1 cellular context compared by ENCODE assay signal in the genomic region with DNA sequence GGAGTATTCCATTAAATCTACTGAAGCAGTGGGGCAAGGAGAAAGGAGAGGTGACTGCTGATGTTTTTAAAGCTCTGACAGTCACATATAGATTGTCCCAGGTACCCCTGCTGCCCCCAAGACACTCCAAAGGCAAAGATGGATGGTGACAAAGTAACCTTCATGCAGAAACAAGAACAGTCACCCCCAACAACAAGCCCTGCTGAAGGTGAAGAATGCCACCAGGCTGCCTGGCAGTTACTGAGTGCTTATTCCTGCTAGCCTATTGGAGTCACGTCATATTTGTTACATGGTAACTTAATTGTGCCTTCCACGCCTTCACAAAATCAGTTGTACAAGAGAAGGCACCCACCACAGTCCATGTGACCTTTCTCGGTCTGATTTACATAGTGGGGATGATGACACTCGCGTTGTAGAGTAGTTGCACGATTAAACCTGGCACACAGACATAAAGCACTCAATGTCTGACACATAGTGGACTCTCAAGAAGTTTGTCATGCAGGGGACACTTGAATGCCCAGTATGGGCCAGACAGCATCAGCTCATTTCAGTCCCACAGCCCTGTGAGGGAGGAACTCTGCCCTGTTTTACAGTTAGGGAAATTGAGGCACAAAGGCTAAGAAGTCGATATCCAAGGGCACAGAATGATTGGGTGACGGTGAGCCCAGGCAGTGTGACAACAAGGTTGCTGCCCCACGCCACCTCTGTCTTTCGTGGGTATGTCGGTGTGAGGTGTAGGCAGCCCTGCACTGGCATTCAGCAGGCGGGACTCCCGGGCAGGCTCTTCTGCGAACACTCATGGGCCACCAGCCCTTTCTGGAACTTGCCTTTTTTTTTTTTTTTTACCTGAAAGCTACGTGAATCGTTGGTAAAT.
TF ChIP-seq lines count a peak whose summit lies in the region.

No MANE protein-coding gene starts in this region.

TF ChIP-seq in WTC11, 78 proteins besides CTCF, POLR2A, EP300 and RAD21:
- TF ChIP-seq, protein P1, sequence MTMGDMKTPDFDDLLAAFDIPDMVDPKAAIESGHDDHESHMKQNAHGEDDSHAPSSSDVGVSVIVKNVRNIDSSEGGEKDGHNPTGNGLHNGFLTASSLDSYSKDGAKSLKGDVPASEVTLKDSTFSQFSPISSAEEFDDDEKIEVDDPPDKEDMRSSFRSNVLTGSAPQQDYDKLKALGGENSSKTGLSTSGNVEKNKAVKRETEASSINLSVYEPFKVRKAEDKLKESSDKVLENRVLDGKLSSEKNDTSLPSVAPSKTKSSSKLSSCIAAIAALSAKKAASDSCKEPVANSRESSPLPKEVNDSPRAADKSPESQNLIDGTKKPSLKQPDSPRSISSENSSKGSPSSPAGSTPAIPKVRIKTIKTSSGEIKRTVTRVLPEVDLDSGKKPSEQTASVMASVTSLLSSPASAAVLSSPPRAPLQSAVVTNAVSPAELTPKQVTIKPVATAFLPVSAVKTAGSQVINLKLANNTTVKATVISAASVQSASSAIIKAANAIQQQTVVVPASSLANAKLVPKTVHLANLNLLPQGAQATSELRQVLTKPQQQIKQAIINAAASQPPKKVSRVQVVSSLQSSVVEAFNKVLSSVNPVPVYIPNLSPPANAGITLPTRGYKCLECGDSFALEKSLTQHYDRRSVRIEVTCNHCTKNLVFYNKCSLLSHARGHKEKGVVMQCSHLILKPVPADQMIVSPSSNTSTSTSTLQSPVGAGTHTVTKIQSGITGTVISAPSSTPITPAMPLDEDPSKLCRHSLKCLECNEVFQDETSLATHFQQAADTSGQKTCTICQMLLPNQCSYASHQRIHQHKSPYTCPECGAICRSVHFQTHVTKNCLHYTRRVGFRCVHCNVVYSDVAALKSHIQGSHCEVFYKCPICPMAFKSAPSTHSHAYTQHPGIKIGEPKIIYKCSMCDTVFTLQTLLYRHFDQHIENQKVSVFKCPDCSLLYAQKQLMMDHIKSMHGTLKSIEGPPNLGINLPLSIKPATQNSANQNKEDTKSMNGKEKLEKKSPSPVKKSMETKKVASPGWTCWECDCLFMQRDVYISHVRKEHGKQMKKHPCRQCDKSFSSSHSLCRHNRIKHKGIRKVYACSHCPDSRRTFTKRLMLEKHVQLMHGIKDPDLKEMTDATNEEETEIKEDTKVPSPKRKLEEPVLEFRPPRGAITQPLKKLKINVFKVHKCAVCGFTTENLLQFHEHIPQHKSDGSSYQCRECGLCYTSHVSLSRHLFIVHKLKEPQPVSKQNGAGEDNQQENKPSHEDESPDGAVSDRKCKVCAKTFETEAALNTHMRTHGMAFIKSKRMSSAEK (CRISPR knock-in tag; IDR thresholded peaks at IDR 0.05; ENCODE audit: borderline replicate concordance), result no peak
- TF ChIP-seq, protein P2, sequence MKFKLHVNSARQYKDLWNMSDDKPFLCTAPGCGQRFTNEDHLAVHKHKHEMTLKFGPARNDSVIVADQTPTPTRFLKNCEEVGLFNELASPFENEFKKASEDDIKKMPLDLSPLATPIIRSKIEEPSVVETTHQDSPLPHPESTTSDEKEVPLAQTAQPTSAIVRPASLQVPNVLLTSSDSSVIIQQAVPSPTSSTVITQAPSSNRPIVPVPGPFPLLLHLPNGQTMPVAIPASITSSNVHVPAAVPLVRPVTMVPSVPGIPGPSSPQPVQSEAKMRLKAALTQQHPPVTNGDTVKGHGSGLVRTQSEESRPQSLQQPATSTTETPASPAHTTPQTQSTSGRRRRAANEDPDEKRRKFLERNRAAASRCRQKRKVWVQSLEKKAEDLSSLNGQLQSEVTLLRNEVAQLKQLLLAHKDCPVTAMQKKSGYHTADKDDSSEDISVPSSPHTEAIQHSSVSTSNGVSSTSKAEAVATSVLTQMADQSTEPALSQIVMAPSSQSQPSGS (CRISPR knock-in tag; IDR thresholded peaks at IDR 0.05; ENCODE audit: borderline replicate concordance, low read depth), result no peak
- TF ChIP-seq ZNF423 (CRISPR knock-in tag; IDR thresholded peaks at IDR 0.05) (no peak), ETV6 (CRISPR knock-in tag; IDR thresholded peaks at IDR 0.05) (no peak), TCF7 (CRISPR knock-in tag; IDR thresholded peaks at IDR 0.05; ENCODE audit: low read depth) (no peak), ESRRA (CRISPR knock-in tag; IDR thresholded peaks at IDR 0.05; ENCODE audit: borderline replicate concordance) (no peak), NFE2L1 (CRISPR knock-in tag; IDR thresholded peaks at IDR 0.05) (no peak), PRRX2 (CRISPR knock-in tag; IDR thresholded peaks at IDR 0.05) (no peak), FOXK1 (CRISPR knock-in tag; IDR thresholded peaks at IDR 0.05) (no peak)
